In genomic region chr12:751192-751827, GRCh38 we compare ENCODE assay signal across 8 cellular contexts. TPM values are rescaled to one million over a fixed set of nuclear protein-coding genes. Genes with fewer than 3 reads are reported as not detected.
DNase-seq lines count a peak whose midpoint lies in the region; FAIRE-seq lines count a peak whose summit lies in the region.

No MANE protein-coding gene starts in this region.

- H3K36me3 ChIP-seq in ES-I3 (ENCODE audit: insufficient read depth, low read length) (no peaks in the 10 kb centered on the region), neuron (ENCODE audit: insufficient read depth, low read length) (no peaks in the 10 kb centered on the region)

- peak overlapping the region; percentile 51 for H3K9ac ChIP-seq in ES-I3 (ENCODE audit: low read depth, low read length)

- H2AFZ ChIP-seq in neuron (ENCODE audit: low read depth, low read length) = peak overlapping the region; percentile 70

- no peak for FAIRE-seq in frontal cortex (lab: Jason Lieb, UNC)

- DNase-seq in H4 (ENCODE audit: low spot score) = peak; percentile 96
- DNase-seq in M059J (ENCODE audit: low read depth) = peak; percentile 95
- DNase-seq in SHP77 (lab: John Stamatoyannopoulos, UW) = peak; percentile 85 to 87
- peak; percentile 56 for DNase-seq in activated gamma-delta T cell (lab: John Stamatoyannopoulos, UW)
- peak; percentile 65 to 70 for DNase-seq in frontal cortex (ENCODE audit: low spot score in 2 of 2)
- DNase-seq in stromal cell of bone marrow (ENCODE audit: low read depth) = peak; percentile 91

- peaks cover 7% of the 10 kb centered on the region; the same call in 1 of the 2 replicates for H3K4me1 ChIP-seq in ES-I3 (ENCODE audit: insufficient read depth, low read length)
- peaks cover 22% of the 10 kb centered on the region for H3K4me1 ChIP-seq in neuron (ENCODE audit: insufficient read depth, low read length)

- no peaks in the 10 kb centered on the region for H3K27me3 ChIP-seq in neuron (ENCODE audit: insufficient read depth, low read length)

- H3K9me3 ChIP-seq in ES-I3 (ENCODE audit: control insufficient read depth, insufficient read depth, low read length) (no peaks in the 10 kb centered on the region), neuron (ENCODE audit: low read length) (no peaks in the 10 kb centered on the region)

- H3K4me3 ChIP-seq in neuron (ENCODE audit: low read length) = peak overlapping the region; percentile 80

RNA-seq across cellular contexts. Expression of gene WNK1, which starts 1.1 kb away (rescaled TPM):
- total RNA-seq in H4 (2014; rRNA removed; shearing (Covaris generic)) = 28.4 and 38.6 TPM in 2 replicates
- 40.7 and 50.5 TPM in 2 replicates for total RNA-seq in M059J (2014; rRNA removed; shearing (Covaris generic))
- total RNA-seq in frontal cortex = 48.5 TPM

Comparison
In these comparisons a context has a peak if more than half of its experiments do, and no peak if none do; other contexts are left out.
1. Peak in every context shown above with its lines: DNase-seq and H3K4me3 ChIP-seq.